In the genomic region with DNA sequence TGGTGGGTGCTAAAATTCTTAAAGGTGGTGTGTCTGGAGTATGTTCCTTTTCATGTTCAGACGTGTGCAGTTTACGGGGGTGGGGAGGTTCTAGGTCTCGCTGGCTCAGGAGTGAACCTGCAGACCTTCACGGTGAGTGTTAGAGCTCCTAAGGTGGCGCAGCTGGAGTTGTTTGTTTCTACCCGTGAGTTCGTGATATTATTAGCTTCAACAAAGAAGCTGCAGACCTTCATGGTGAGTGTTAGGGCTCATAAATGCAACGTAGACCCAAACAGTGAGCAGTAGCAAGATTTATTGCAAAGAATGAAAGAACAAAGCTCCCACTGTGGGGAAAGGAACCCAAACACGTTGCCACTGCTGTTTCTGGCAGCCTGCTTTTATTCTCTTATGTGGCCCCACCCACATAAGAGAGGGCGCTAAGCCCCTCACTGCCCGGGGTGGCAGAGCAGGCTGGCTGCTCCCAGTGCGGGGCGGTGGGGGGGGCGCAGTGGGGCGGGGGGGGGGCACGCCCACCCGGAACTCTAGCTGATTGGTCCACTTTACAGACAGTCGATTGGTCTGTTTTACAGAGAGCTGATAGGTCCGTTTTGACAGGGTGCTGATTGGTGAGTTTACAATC, we compare ENCODE assay signal across 29 cellular contexts. TPM values are rescaled to one million over a fixed set of nuclear protein-coding genes. Genes with fewer than 3 reads are reported as not detected.
DNase-seq lines count a peak whose midpoint lies in the region; ATAC-seq and TF ChIP-seq lines count a peak whose summit lies in the region.
"Had no signal": no experiment of that assay in that cellular context is flagged by ENCODE, and none has a peak within 500 bp of the region (broad histone marks: within the 10 kb centered on the region; RNA-seq: fewer than 3 reads in every experiment).

No MANE protein-coding gene starts in this region.

- H3K36me3 ChIP-seq in GM23338 (ENCODE audit: insufficient read depth) (no peaks in the 10 kb centered on the region), Panc1 (ENCODE audit: control insufficient read depth, insufficient read depth, low read length) (no peaks in the 10 kb centered on the region), ascending aorta (no peaks in the 10 kb centered on the region)

- no peak for ATAC-seq in GM23338
- ATAC-seq in Panc1: peak; percentile 55; the same call in 1 of the 2 replicates
- no peak for ATAC-seq in HG03439 (IDR thresholded peaks at IDR 0.05; ENCODE audit: unreplicated experiment)
- ATAC-seq: GM12878, T-cell had no signal

- H3K9me2 ChIP-seq in GM23338 (ENCODE audit: insufficient read depth): no peaks in the 10 kb centered on the region

- CTCF ChIA-PET in Panc1 (lab: Charles Lee): interaction anchor here (0.6 to 1.5 kb wide), 2 partner anchors 11 to 1075 kb away, joined by 3 to 5 read pairs; no protein-coding TSS in a partner anchor

- DNase-seq in GM23338 (ENCODE audit: low spot score) (no peak), NCI-H146 (lab: John Stamatoyannopoulos, UW) (peak; percentile 57), Panc1 (ENCODE audit: low read depth, low spot score) (no peak), osteocyte (ENCODE audit: extremely low spot score, unreplicated experiment) (peak; percentile 68), ascending aorta (ENCODE audit: low spot score in 2 of 2) (no peak), NCI-H2196 treated with DMSO at 0.1 percent for 48 hours (lab: John Stamatoyannopoulos, UW; ENCODE audit: unreplicated experiment) (no peak)
- DNase-seq: C1 segment of cervical spinal cord; CD4-positive, alpha-beta memory T cell; COR-L47; DMS79; EL; GDM1; IMR-90; NCI-H1048; NCI-H1417; NCI-H187; NCI-H2081 treated with DMSO at 0.1 percent for 48 hours; NCI-H2171; NCI-H345; NCI-H510A treated with DMSO at 0.1 percent for 48 hours; NCI-H82; NK-92 treated with Interleukin-12 subunit alpha and Interleukin-12 subunit beta, amount 100 ng/mL, for 24 hours; PC-9; RPMI8226; SHP77; T-cell had no signal

- TF ChIP-seq CTCF in GM23338 (conservative IDR thresholded peaks at IDR 0.05; ENCODE audit: low read depth in 2 of 2): no peak
- TF ChIP-seq CTCF in Panc1 (IDR thresholded peaks at IDR 0.05): no peak
- no peak for TF ChIP-seq CTCF in osteocyte (IDR thresholded peaks at IDR 0.05)
- TF ChIP-seq CTCF in ascending aorta (IDR thresholded peaks at IDR 0.05): no peak

- H3K9me3 ChIP-seq in Panc1 (ENCODE audit: control insufficient read depth, insufficient read depth, low read depth, low read length) (no peaks in the 10 kb centered on the region), ascending aorta (no peaks in the 10 kb centered on the region)

- H2AFZ ChIP-seq in GM23338: peak overlapping the region; percentile 72; the same call in 1 of the 2 replicates
- H2AFZ ChIP-seq: PC-9 had no signal

- H3K27ac Mint-ChIP-seq in GM23338: no peak overlapping the region
- no peak overlapping the region for H3K27ac Mint-ChIP-seq in osteocyte (ENCODE audit: unreplicated experiment)
- H3K27ac Mint-ChIP-seq: CD4-positive, alpha-beta memory T cell; T-cell had no signal

- no peaks in the 10 kb centered on the region for H3K4me1 ChIP-seq in GM23338 (ENCODE audit: insufficient read depth)
- no peaks in the 10 kb centered on the region; the same call in 1 of the 2 replicates for H3K4me1 ChIP-seq in Panc1 (ENCODE audit: control insufficient read depth, insufficient read depth, low read length)
- H3K4me1 ChIP-seq in ascending aorta: peaks cover 3 to 11% of the 10 kb centered on the region in 2 donors

- H4K20me1 ChIP-seq in GM23338 (replicated peaks; ENCODE audit: insufficient read depth): no peaks in the 10 kb centered on the region

- peaks cover 7% of the 10 kb centered on the region; the same call in 2 of the 3 replicates for H3K4me1 Mint-ChIP-seq in GM23338
- H3K4me1 Mint-ChIP-seq in osteocyte (ENCODE audit: unreplicated experiment): peaks cover 10% of the 10 kb centered on the region
- H3K4me1 Mint-ChIP-seq: CD4-positive, alpha-beta memory T cell; T-cell had no signal

- H3K4me2 ChIP-seq in GM23338: no peak overlapping the region
- H3K4me2 ChIP-seq: KMS-11, PC-9 had no signal

- H3K27me3 ChIP-seq in GM23338 (ENCODE audit: insufficient read depth) (no peaks in the 10 kb centered on the region), Panc1 (ENCODE audit: control insufficient read depth, insufficient read depth, low read length) (peaks cover 16% of the 10 kb centered on the region), ascending aorta (no peaks in the 10 kb centered on the region)

- H3K4me3 ChIP-seq in GM23338 (no peak overlapping the region), Panc1 (ENCODE audit: low read depth in 2 of 2, low read length in 2 of 2) (peak overlapping the region; percentile 7 to 41; a peak in 2 of 4 replicates), ascending aorta (no peak overlapping the region)
- H3K4me3 ChIP-seq: GM12878, PC-9 had no signal

- BruUV-seq in Panc1 (replicated peaks; lab: Mats Ljungman, UMichigan): no TSS peak

- H3K36me3 Mint-ChIP-seq in GM23338 (ENCODE audit: low read depth): no peaks in the 10 kb centered on the region
- H3K36me3 Mint-ChIP-seq in osteocyte (ENCODE audit: unreplicated experiment): no peaks in the 10 kb centered on the region
- H3K36me3 Mint-ChIP-seq: CD4-positive, alpha-beta memory T cell; T-cell had no signal

- POLR2A ChIA-PET in Panc1 (lab: Charles Lee): no interaction called here

- in situ Hi-C loops in Panc1 (cut with HindIII; ENCODE audit: low pct_unique_long_range_greater_than_20kb, low sequenced_read_pairs): no loop called here

- H3F3A ChIP-seq in GM23338 (replicated peaks; ENCODE audit: low read depth): no peaks in the 10 kb centered on the region

- H3K4me3 Mint-ChIP-seq in GM23338 (no peak overlapping the region), osteocyte (ENCODE audit: unreplicated experiment) (no peak overlapping the region)
- H3K4me3 Mint-ChIP-seq: CD4-positive, alpha-beta memory T cell; T-cell had no signal

- intact Hi-C loops in Panc1 (cut with micrococcal nuclease; ENCODE audit: unreplicated experiment) (no loop called here), ascending aorta (cut with DNase I) (no loop called here)

- H3K9me3 Mint-ChIP-seq in GM23338 (no peaks in the 10 kb centered on the region; the same call in 2 of the 3 replicates), osteocyte (ENCODE audit: unreplicated experiment) (no peaks in the 10 kb centered on the region)
- H3K9me3 Mint-ChIP-seq: CD4-positive, alpha-beta memory T cell; T-cell had no signal

- H3K79me2 ChIP-seq in GM23338 (replicated peaks; ENCODE audit: insufficient read depth): no peaks in the 10 kb centered on the region

- H3K27me3 Mint-ChIP-seq in GM23338 (ENCODE audit: insufficient read depth, low read depth, poor library complexity) (no peaks in the 10 kb centered on the region), osteocyte (ENCODE audit: unreplicated experiment) (peaks cover 17% of the 10 kb centered on the region)

- H3K27ac ChIP-seq in GM23338 (ENCODE audit: low read depth) (no peak overlapping the region), Panc1 (ENCODE audit: low read length) (no peak overlapping the region), ascending aorta (no peak overlapping the region)
- H3K27ac ChIP-seq: KMS-11, PC-9 had no signal

TF ChIP-seq in GM23338, 12 proteins besides CTCF, POLR2A, EP300 and RAD21:
- no peak for TF ChIP-seq POLR2AphosphoS5 (IDR thresholded peaks at IDR 0.05; ENCODE audit: low read depth)
- TF ChIP-seq, protein P1, sequence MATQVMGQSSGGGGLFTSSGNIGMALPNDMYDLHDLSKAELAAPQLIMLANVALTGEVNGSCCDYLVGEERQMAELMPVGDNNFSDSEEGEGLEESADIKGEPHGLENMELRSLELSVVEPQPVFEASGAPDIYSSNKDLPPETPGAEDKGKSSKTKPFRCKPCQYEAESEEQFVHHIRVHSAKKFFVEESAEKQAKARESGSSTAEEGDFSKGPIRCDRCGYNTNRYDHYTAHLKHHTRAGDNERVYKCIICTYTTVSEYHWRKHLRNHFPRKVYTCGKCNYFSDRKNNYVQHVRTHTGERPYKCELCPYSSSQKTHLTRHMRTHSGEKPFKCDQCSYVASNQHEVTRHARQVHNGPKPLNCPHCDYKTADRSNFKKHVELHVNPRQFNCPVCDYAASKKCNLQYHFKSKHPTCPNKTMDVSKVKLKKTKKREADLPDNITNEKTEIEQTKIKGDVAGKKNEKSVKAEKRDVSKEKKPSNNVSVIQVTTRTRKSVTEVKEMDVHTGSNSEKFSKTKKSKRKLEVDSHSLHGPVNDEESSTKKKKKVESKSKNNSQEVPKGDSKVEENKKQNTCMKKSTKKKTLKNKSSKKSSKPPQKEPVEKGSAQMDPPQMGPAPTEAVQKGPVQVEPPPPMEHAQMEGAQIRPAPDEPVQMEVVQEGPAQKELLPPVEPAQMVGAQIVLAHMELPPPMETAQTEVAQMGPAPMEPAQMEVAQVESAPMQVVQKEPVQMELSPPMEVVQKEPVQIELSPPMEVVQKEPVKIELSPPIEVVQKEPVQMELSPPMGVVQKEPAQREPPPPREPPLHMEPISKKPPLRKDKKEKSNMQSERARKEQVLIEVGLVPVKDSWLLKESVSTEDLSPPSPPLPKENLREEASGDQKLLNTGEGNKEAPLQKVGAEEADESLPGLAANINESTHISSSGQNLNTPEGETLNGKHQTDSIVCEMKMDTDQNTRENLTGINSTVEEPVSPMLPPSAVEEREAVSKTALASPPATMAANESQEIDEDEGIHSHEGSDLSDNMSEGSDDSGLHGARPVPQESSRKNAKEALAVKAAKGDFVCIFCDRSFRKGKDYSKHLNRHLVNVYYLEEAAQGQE (IDR thresholded peaks at IDR 0.05; ENCODE audit: unreplicated experiment): no peak
- TF ChIP-seq, protein P2, sequence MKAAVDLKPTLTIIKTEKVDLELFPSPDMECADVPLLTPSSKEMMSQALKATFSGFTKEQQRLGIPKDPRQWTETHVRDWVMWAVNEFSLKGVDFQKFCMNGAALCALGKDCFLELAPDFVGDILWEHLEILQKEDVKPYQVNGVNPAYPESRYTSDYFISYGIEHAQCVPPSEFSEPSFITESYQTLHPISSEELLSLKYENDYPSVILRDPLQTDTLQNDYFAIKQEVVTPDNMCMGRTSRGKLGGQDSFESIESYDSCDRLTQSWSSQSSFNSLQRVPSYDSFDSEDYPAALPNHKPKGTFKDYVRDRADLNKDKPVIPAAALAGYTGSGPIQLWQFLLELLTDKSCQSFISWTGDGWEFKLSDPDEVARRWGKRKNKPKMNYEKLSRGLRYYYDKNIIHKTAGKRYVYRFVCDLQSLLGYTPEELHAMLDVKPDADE (IDR thresholded peaks at IDR 0.05): no peak
- no peak for TF ChIP-seq EZH2 (IDR thresholded peaks at IDR 0.05; ENCODE audit: low read depth, unreplicated experiment)

RNA-seq across cellular contexts. Expression of gene GMPR, which starts 41.3 kb away (rescaled TPM):
- total RNA-seq in GM23338 (2014; rRNA removed; shearing (Covaris generic)): 0.35 and 1.3 TPM in 2 replicates
- 0.23 and 0.64 TPM in 2 replicates for polyA plus RNA-seq in GM23338 (2016; fragmentation: Nextera tagmentation; extraction: Ambion mirVana)
- total RNA-seq in Panc1 (2021; ENCODE audit: unreplicated experiment) (3.5 TPM), osteocyte (7.7 and 7.8 TPM in 2 replicates), ascending aorta (18.4 TPM)
- polyA plus RNA-seq in Panc1 (2012; ENCODE audit: insufficient read length): 3.5 TPM
- total RNA-seq: CD4-positive, alpha-beta memory T cell had no signal

Comparison
In these comparisons a context has a peak if more than half of its experiments do, and no peak if none do; other contexts are left out.
1. DNase-seq: peak in NCI-H146 (single experiment) and osteocyte (single experiment); none in GM23338 (single experiment), Panc1 (single experiment), ascending aorta (0 of 2) and NCI-H2196 treated with DMSO at 0.1 percent for 48 hours (single experiment).
2. H3K4me3 ChIP-seq: peak in Panc1 (2 of 2); none in GM23338 (single experiment) and ascending aorta (0 of 2).